Comparison of ENCODE assay signal across 14 cellular contexts in genomic region chr1:2073382-2074230, GRCh38. TPM values are rescaled to one million over a fixed set of nuclear protein-coding genes. Genes with fewer than 3 reads are reported as not detected.
DNase-seq lines count a peak whose midpoint lies in the region; ATAC-seq and TF ChIP-seq lines count a peak whose summit lies in the region.
"Had no signal": no experiment of that assay in that cellular context is flagged by ENCODE, and none has a peak within 500 bp of the region (broad histone marks: within the 10 kb centered on the region; RNA-seq: fewer than 3 reads in every experiment).

No MANE protein-coding gene starts in this region.

- H3K36me3 ChIP-seq in skeletal muscle satellite cell (ENCODE audit: insufficient read depth, low read length), result no peaks in the 10 kb centered on the region
- H3K36me3 ChIP-seq: HAP-1, heart left ventricle, neutrophil had no signal

- peak overlapping the region; percentile 47 for H3K9ac ChIP-seq in skeletal muscle satellite cell (ENCODE audit: low read depth, low read length)

- H3K4me1 ChIP-seq in skeletal muscle satellite cell (ENCODE audit: control insufficient read depth, insufficient read depth, low read length), result no peaks in the 10 kb centered on the region
- H3K4me1 ChIP-seq: HAP-1, heart left ventricle had no signal

- no peak for TF ChIP-seq CTCF in fibroblast of villous mesenchyme (IDR thresholded peaks at IDR 0.05; ENCODE audit: insufficient read depth, low read depth, low read length)

- peak; percentile 18 for DNase-seq in NCI-H1092 treated with DMSO at 0.1 percent for 48 hours (lab: John Stamatoyannopoulos, UW)
- no peak for DNase-seq in NCI-H1092 (lab: John Stamatoyannopoulos, UW)
- peak; percentile 48 for DNase-seq in fibroblast of villous mesenchyme (ENCODE audit: low read depth)
- DNase-seq in stimulated activated CD4-positive, alpha-beta T cell treated with anti-CD3 and anti-CD28 coated beads, Interleukin-4, amount 100 ng/mL, for 1 hour, result no peak
- DNase-seq in activated CD8-positive, alpha-beta memory T cell treated with anti-CD3 and anti-CD28 coated beads, Interleukin-2, amount 50 U/mL, for 4 hours, result no peak
- DNase-seq: 8988T; activated naive CD8-positive, alpha-beta T cell treated with anti-CD3 and anti-CD28 coated beads for 36 hours; NK-92 treated with Interleukin-12 subunit alpha and Interleukin-12 subunit beta, amount 100 ng/mL, for 24 hours had no signal

- ATAC-seq in SK-N-SH treated with all-trans-retinoic acid at 6 μM for 48 hours (peak; percentile 90), GM19324 (IDR thresholded peaks at IDR 0.05; ENCODE audit: low FRiP score, unreplicated experiment) (no peak)
- ATAC-seq: heart left ventricle had no signal

- H3K4me3 ChIP-seq in fibroblast of villous mesenchyme (ENCODE audit: low read depth, low read length), result peak overlapping the region; percentile 52
- H3K4me3 ChIP-seq in skeletal muscle satellite cell (ENCODE audit: low read length), result peak overlapping the region; percentile 77
- H3K4me3 ChIP-seq: HAP-1 had no signal

- H3K27me3 ChIP-seq in skeletal muscle satellite cell (ENCODE audit: control insufficient read depth, insufficient read depth, low read length), result peaks cover 60% of the 10 kb centered on the region
- H3K27me3 ChIP-seq: neutrophil had no signal

- peak overlapping the region; percentile 95 for H3K4me2 ChIP-seq in skeletal muscle satellite cell (ENCODE audit: low read length)

- peaks cover 10% of the 10 kb centered on the region for H3K9me3 ChIP-seq in skeletal muscle satellite cell (replicated peaks; ENCODE audit: low read length)
- H3K9me3 ChIP-seq: neutrophil had no signal

TF ChIP-seq in SK-N-SH treated with all-trans-retinoic acid at 6 μM for 48 hours, 23 proteins besides CTCF, POLR2A, EP300 and RAD21:
- TF ChIP-seq CSDC2 (CRISPR knock-in tag; IDR thresholded peaks at IDR 0.05) (no peak), SNAI2 (CRISPR knock-in tag; IDR thresholded peaks at IDR 0.05) (0 out of 2 replicates have a peak, but pooled peaks have one; percentile 35)

RNA-seq across cellular contexts. Expression of gene PRKCZ, which starts 23.4 kb away (rescaled TPM):
- 2.6 and 5.2 TPM in 2 replicates for total RNA-seq in fibroblast of villous mesenchyme
- 2.2 and 2.5 TPM in 2 replicates for total RNA-seq in skeletal muscle satellite cell (2012; rRNA removed)

RNA-seq across cellular contexts. Expression of gene GABRD, which starts 54.5 kb away (rescaled TPM):
- not detected in 2 replicates for total RNA-seq in fibroblast of villous mesenchyme
- 0.22 TPM in 1 of 2 replicates, not detected in the other for total RNA-seq in skeletal muscle satellite cell (2012; rRNA removed)
- total RNA-seq: activated naive CD8-positive, alpha-beta T cell treated with anti-CD3 and anti-CD28 coated beads for 36 hours had no signal

Comparison
In these comparisons a context has a peak if more than half of its experiments do, and no peak if none do; other contexts are left out.
1. DNase-seq: peak in NCI-H1092 treated with DMSO at 0.1 percent for 48 hours (single experiment) and fibroblast of villous mesenchyme (single experiment); none in NCI-H1092 (single experiment), stimulated activated CD4-positive, alpha-beta T cell treated with anti-CD3 and anti-CD28 coated beads, Interleukin-4, amount 100 ng/mL, for 1 hour (single experiment) and activated CD8-positive, alpha-beta memory T cell treated with anti-CD3 and anti-CD28 coated beads, Interleukin-2, amount 50 U/mL, for 4 hours (single experiment).